In genomic region chr1:8962812-8963669, GRCh38 we compare ENCODE assay signal across 8 cellular contexts. TPM values are rescaled to one million over a fixed set of nuclear protein-coding genes. Genes with fewer than 3 reads are reported as not detected.
A peak's percentile ranks its signal among the peaks of the same experiment; 100 is the strongest.
DNase-seq lines count a peak whose midpoint lies in the region; ATAC-seq, FAIRE-seq and TF ChIP-seq lines count a peak whose summit lies in the region.

No MANE protein-coding gene starts in this region.

- TF ChIP-seq POLR2A in right lobe of liver (IDR thresholded peaks at IDR 0.05), result no peak

- peaks cover 7% of the 10 kb centered on the region for H3K9me3 Mint-ChIP-seq in activated naive CD8-positive, alpha-beta T cell treated with anti-CD3 and anti-CD28 coated beads, Interleukin-2, amount 50 U/mL, for 24 hours

- peak overlapping the region; percentile 97 for H3K27ac Mint-ChIP-seq in activated naive CD8-positive, alpha-beta T cell treated with anti-CD3 and anti-CD28 coated beads, Interleukin-2, amount 50 U/mL, for 24 hours

- H3K4me3 ChIP-seq in H7 (ENCODE audit: insufficient read depth, low read depth, low read length) (no peak overlapping the region), right lobe of liver (no peak overlapping the region)

- TF ChIP-seq CTCF in right lobe of liver (IDR thresholded peaks at IDR 0.05), result peak; percentile 19 to 36 (median 34)

- WGBS in right lobe of liver (ENCODE audit: insufficient coverage, low coverage, low lambda C conversion rate, missing lambda C conversion rate), result 54% methylated on average over 11 of the region's 17 CpGs

- intact Hi-C loops in right lobe of liver (cut with DNase I), result no loop called here

- FAIRE-seq in RCC 7860 (lab: Jason Lieb, UNC), result no peak

- peak overlapping the region; percentile 68 for H3K4me3 Mint-ChIP-seq in activated naive CD8-positive, alpha-beta T cell treated with anti-CD3 and anti-CD28 coated beads, Interleukin-2, amount 50 U/mL, for 24 hours

- H3K4me1 ChIP-seq in right lobe of liver, result no peaks in the 10 kb centered on the region

- no peaks in the 10 kb centered on the region for H3K27me3 Mint-ChIP-seq in activated naive CD8-positive, alpha-beta T cell treated with anti-CD3 and anti-CD28 coated beads, Interleukin-2, amount 50 U/mL, for 24 hours

- H3K4me1 Mint-ChIP-seq in activated naive CD8-positive, alpha-beta T cell treated with anti-CD3 and anti-CD28 coated beads, Interleukin-2, amount 50 U/mL, for 24 hours, result peaks cover 93% of the 10 kb centered on the region

- H3K9me3 ChIP-seq in right lobe of liver, result no peaks in the 10 kb centered on the region

- DNase-seq in COLO668 (lab: John Stamatoyannopoulos, UW; ENCODE audit: unreplicated experiment) (peak; percentile 77), H7 (peak; percentile 91), RCC 7860 (ENCODE audit: low spot score) (peak; percentile 43), right lobe of liver (peak in 1 of 3 donors; percentile 40), NCI-H1694 treated with DMSO at 0.1 percent for 48 hours (lab: John Stamatoyannopoulos, UW) (no peak)
- DNase-seq in activated naive CD8-positive, alpha-beta T cell treated with anti-CD3 and anti-CD28 coated beads, Interleukin-2, amount 50 U/mL, for 24 hours, result peak; percentile 72

- H3K36me3 ChIP-seq in H7 (replicated peaks; ENCODE audit: control insufficient read depth, insufficient read depth, low read length) (no peaks in the 10 kb centered on the region), right lobe of liver (no peaks in the 10 kb centered on the region)

- H3K27me3 ChIP-seq in H7 (ENCODE audit: control insufficient read depth, insufficient read depth, low read length) (no peaks in the 10 kb centered on the region), right lobe of liver (no peaks in the 10 kb centered on the region)

- peaks cover 36% of the 10 kb centered on the region for H3K36me3 Mint-ChIP-seq in activated naive CD8-positive, alpha-beta T cell treated with anti-CD3 and anti-CD28 coated beads, Interleukin-2, amount 50 U/mL, for 24 hours (ENCODE audit: low read depth)

- ATAC-seq in activated naive CD8-positive, alpha-beta T cell treated with anti-CD3 and anti-CD28 coated beads, Interleukin-2, amount 50 U/mL, for 24 hours, result peak; percentile 65
- peak; percentile 56 to 61 (median 58) for ATAC-seq in right lobe of liver
- no peak for ATAC-seq in HG02571 (IDR thresholded peaks at IDR 0.05; ENCODE audit: unreplicated experiment)
- ATAC-seq in HG03457 (IDR thresholded peaks at IDR 0.05; ENCODE audit: unreplicated experiment), result no peak

- no peak overlapping the region for H3K27ac ChIP-seq in right lobe of liver

RNA-seq across cellular contexts. Expression of gene CA6, which starts 17.4 kb away (rescaled TPM):
- not detected in 2 replicates for total RNA-seq in H7 (2014; rRNA removed; shearing (Covaris generic))
- total RNA-seq in right lobe of liver, result not detected

Comparison
In these comparisons a context has a peak if more than half of its experiments do, and no peak if none do; other contexts are left out.
1. ATAC-seq: peak in activated naive CD8-positive, alpha-beta T cell treated with anti-CD3 and anti-CD28 coated beads, Interleukin-2, amount 50 U/mL, for 24 hours (single experiment) and right lobe of liver (4 of 4); none in HG02571 (single experiment) and HG03457 (single experiment).